In genomic region chr19:52492201-52492960, GRCh38 we compare ENCODE assay signal across 9 cellular contexts. TPM values are rescaled to one million over a fixed set of nuclear protein-coding genes. Genes with fewer than 3 reads are reported as not detected.
DNase-seq lines count a peak whose midpoint lies in the region; ATAC-seq and TF ChIP-seq lines count a peak whose summit lies in the region.
"Had no signal": no experiment of that assay in that cellular context is flagged by ENCODE, and none has a peak within 500 bp of the region (broad histone marks: within the 10 kb centered on the region; RNA-seq: fewer than 3 reads in every experiment).

No MANE protein-coding gene starts in this region.

- H3K36me3 ChIP-seq in left ventricle myocardium inferior: peaks cover 48% of the 10 kb centered on the region

- no peaks in the 10 kb centered on the region for H3K27me3 ChIP-seq in left ventricle myocardium inferior (ENCODE audit: low read depth)

- H3K4me1 ChIP-seq in left ventricle myocardium inferior: no peaks in the 10 kb centered on the region

- H3K4me1 Mint-ChIP-seq in progenitor cell of endocrine pancreas (ENCODE audit: low read depth): peaks cover 6% of the 10 kb centered on the region
- H3K4me1 Mint-ChIP-seq in T-helper 2 cell treated with Interferon-gamma antibody and Interleukin-4, amounts not matched to agents 5 μg/mL and 100 μg/mL, for 36 hours (ENCODE audit: low read depth): no peaks in the 10 kb centered on the region

- H3K4me3 ChIP-seq in left ventricle myocardium inferior: peak overlapping the region; percentile 51

- H3K27ac Mint-ChIP-seq in progenitor cell of endocrine pancreas: peak overlapping the region; percentile 92
- no peak overlapping the region for H3K27ac Mint-ChIP-seq in T-helper 2 cell treated with Interferon-gamma antibody and Interleukin-4, amounts not matched to agents 5 μg/mL and 100 μg/mL, for 36 hours

- peak; percentile 35 for DNase-seq in activated CD4-positive, CD25-positive, alpha-beta regulatory T cell treated with anti-CD3 and anti-CD28 coated beads, Interleukin-2, amount 50 U/mL, for 72 hours
- DNase-seq in activated CD4-positive, CD25-positive, alpha-beta regulatory T cell (lab: John Stamatoyannopoulos, UW): no peak
- DNase-seq in NCI-H2029 treated with DMSO at 0.1 percent for 48 hours (lab: John Stamatoyannopoulos, UW) (peak; percentile 2), left ventricle myocardium inferior (no peak), progenitor cell of endocrine pancreas (ENCODE audit: low spot score, unreplicated experiment) (peak; percentile 80), 8988T (no peak)
- DNase-seq in T-helper 2 cell treated with Interferon-gamma antibody and Interleukin-4, amounts not matched to agents 5 μg/mL and 100 μg/mL, for 36 hours (ENCODE audit: low spot score): no peak
- DNase-seq: activated effector memory CD4-positive, alpha-beta T cell treated with anti-CD3 and anti-CD28 coated beads, Interleukin-2, amount 50 U/mL, for 16 hours had no signal

- TF ChIP-seq CTCF in left ventricle myocardium inferior (IDR thresholded peaks at IDR 0.05; ENCODE audit: borderline replicate concordance) (no peak), progenitor cell of endocrine pancreas (IDR thresholded peaks at IDR 0.05; ENCODE audit: unreplicated experiment) (peak; percentile 38)

- peaks cover 99% of the 10 kb centered on the region for H3K9me3 ChIP-seq in left ventricle myocardium inferior (replicated peaks)

- H3K9me3 Mint-ChIP-seq in progenitor cell of endocrine pancreas (ENCODE audit: low read depth): no peaks in the 10 kb centered on the region
- peaks cover 41% of the 10 kb centered on the region for H3K9me3 Mint-ChIP-seq in T-helper 2 cell treated with Interferon-gamma antibody and Interleukin-4, amounts not matched to agents 5 μg/mL and 100 μg/mL, for 36 hours

- no peak overlapping the region for H3K27ac ChIP-seq in left ventricle myocardium inferior (replicated peaks)

- intact Hi-C loops in left ventricle myocardium inferior (cut with micrococcal nuclease): no loop called here

- no peaks in the 10 kb centered on the region for H3K27me3 Mint-ChIP-seq in progenitor cell of endocrine pancreas
- H3K27me3 Mint-ChIP-seq in T-helper 2 cell treated with Interferon-gamma antibody and Interleukin-4, amounts not matched to agents 5 μg/mL and 100 μg/mL, for 36 hours (ENCODE audit: low read depth): no peaks in the 10 kb centered on the region

- H3K36me3 Mint-ChIP-seq in progenitor cell of endocrine pancreas (ENCODE audit: insufficient read depth): no peaks in the 10 kb centered on the region
- peaks cover 2% of the 10 kb centered on the region for H3K36me3 Mint-ChIP-seq in T-helper 2 cell treated with Interferon-gamma antibody and Interleukin-4, amounts not matched to agents 5 μg/mL and 100 μg/mL, for 36 hours (ENCODE audit: low read depth)

- peak overlapping the region; percentile 87 for H3K4me3 Mint-ChIP-seq in progenitor cell of endocrine pancreas (ENCODE audit: low read depth)
- no peak overlapping the region for H3K4me3 Mint-ChIP-seq in T-helper 2 cell treated with Interferon-gamma antibody and Interleukin-4, amounts not matched to agents 5 μg/mL and 100 μg/mL, for 36 hours

- no peak for ATAC-seq in HG02870 (IDR thresholded peaks at IDR 0.05; ENCODE audit: unreplicated experiment)

RNA-seq across cellular contexts. Expression of gene ZNF808, which starts 35.1 kb away (rescaled TPM):
- total RNA-seq in left ventricle myocardium inferior (34.0 TPM), progenitor cell of endocrine pancreas (38.6 and 41.6 TPM in 2 replicates)

RNA-seq across cellular contexts. Expression of gene ZNF578, which starts 39.0 kb away (rescaled TPM):
- total RNA-seq in left ventricle myocardium inferior: 2.4 TPM
- 2.8 and 3.0 TPM in 2 replicates for total RNA-seq in progenitor cell of endocrine pancreas

Comparison
In these comparisons a context has a peak if more than half of its experiments do, and no peak if none do; other contexts are left out.
1. DNase-seq: peak in activated CD4-positive, CD25-positive, alpha-beta regulatory T cell treated with anti-CD3 and anti-CD28 coated beads, Interleukin-2, amount 50 U/mL, for 72 hours (single experiment), NCI-H2029 treated with DMSO at 0.1 percent for 48 hours (single experiment) and progenitor cell of endocrine pancreas (single experiment); none in activated CD4-positive, CD25-positive, alpha-beta regulatory T cell (0 of 4), left ventricle myocardium inferior (single experiment), 8988T (single experiment) and T-helper 2 cell treated with Interferon-gamma antibody and Interleukin-4, amounts not matched to agents 5 μg/mL and 100 μg/mL, for 36 hours (single experiment).